8 cellular contexts compared by ENCODE assay signal in the genomic region with DNA sequence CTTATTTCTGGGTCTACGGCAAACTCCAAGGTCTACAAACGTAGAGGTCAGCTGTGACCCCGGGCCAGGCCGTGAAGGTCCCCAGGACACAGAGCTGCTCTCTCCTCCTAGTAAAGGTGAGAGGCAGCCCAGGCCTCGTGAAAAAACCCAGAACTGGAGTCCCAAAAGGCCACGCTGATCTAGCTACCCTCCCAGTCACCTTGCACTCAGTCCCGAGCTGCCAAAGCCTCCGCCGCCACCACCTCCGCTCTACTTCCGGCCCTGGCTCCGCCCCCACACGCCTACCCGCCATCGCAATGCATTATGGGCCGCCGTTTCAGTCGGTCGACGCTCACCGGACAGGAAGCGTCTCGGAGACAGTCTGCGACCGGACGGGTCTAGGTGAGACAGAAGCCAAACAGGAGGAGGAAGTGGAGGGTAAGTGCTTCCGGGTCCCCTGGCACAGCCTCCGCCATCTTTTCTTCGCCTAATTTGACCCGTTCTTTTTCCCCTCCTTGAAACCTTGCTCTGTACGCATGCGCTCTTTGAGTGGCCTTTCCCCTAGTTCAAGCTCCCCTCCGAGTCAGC. TPM values are rescaled to one million over a fixed set of nuclear protein-coding genes. Genes with fewer than 3 reads are reported as not detected.
DNase-seq lines count a peak whose midpoint lies in the region; ATAC-seq and TF ChIP-seq lines count a peak whose summit lies in the region.

A gene with protein sequence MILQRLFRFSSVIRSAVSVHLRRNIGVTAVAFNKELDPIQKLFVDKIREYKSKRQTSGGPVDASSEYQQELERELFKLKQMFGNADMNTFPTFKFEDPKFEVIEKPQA (minus strand): TSS at position 251 of the 567 bp plus-strand sequence. CDS start 5,110 bp downstream, outside the sequence.
A gene (plus strand): TSS at position 319 of the 567 bp plus-strand sequence. CDS start 6,627 bp downstream, outside the sequence.

- peak within 1 kb of the TSS; percentile 100 for H3K14ac ChIP-seq in IMR-90 (replicated peaks; ENCODE audit: low read depth, low read length)

- H2BK20ac ChIP-seq in IMR-90 (ENCODE audit: low read depth, low read length) = peak within 1 kb of the TSS; percentile 99

- no peaks in the 10 kb centered on the region for H3K9me1 ChIP-seq in IMR-90 (ENCODE audit: insufficient read depth, low read length)

- peak within 1 kb of the TSS; percentile 53 for H3K4me3 ChIP-seq in IMR-90 (ENCODE audit: insufficient read depth, low read depth, low read length)
- peak within 1 kb of the TSS; percentile 89 for H3K4me3 ChIP-seq in epithelial cell of esophagus (ENCODE audit: low read length)
- H3K4me3 ChIP-seq in mononuclear cell (ENCODE audit: low read length) = peak within 1 kb of the TSS; percentile 90

- POLR2A ChIA-PET in IMR-90 (lab: Charles Lee; ENCODE audit: unreplicated experiment) = no interaction called here

- H3K27me3 ChIP-seq in IMR-90 (ENCODE audit: control insufficient read depth, insufficient read depth, low read length) = no peaks in the 10 kb centered on the region
- no peaks in the 10 kb centered on the region for H3K27me3 ChIP-seq in mononuclear cell (ENCODE audit: insufficient read depth, low read length)

- peaks cover 10 to 41% of the 10 kb centered on the region in 2 experiments for H3K79me1 ChIP-seq in IMR-90 (ENCODE audit: low read depth in 1 of 2, low read length in 2 of 2)

- no TSS peak for BruUV-seq in IMR-90 (replicated peaks; lab: Mats Ljungman, UMichigan)

- H2BK5ac ChIP-seq in IMR-90 (ENCODE audit: low read depth, low read length, poor library complexity, severe bottlenecking) = peak within 1 kb of the TSS; percentile 99

- peak within 1 kb of the TSS; percentile 99 for H2BK15ac ChIP-seq in IMR-90 (ENCODE audit: low read depth, low read length)

- peak; percentile 62 for TF ChIP-seq POLR2A in IMR-90 (IDR thresholded peaks at IDR 0.05; ENCODE audit: low read depth, low read length)

- H3K36me3 ChIP-seq in IMR-90 (ENCODE audit: control insufficient read depth, insufficient read depth, low read length) = peaks cover 7% of the 10 kb centered on the region

- H3K4me2 ChIP-seq in IMR-90 (ENCODE audit: low read depth, low read length) = peak within 1 kb of the TSS; percentile 94

- TF ChIP-seq RAD21 in IMR-90 (IDR thresholded peaks at IDR 0.05; ENCODE audit: low read length) = no peak

- CTCF ChIA-PET in IMR-90 (lab: Yijun Ruan, JAX) = interaction anchor here (1.0 kb wide), 1 partner anchor 126 kb away, joined by 3 read pairs; no protein-coding TSS in a partner anchor

- WGBS in IMR-90 (ENCODE audit: extremely low coverage in 2 of 2, insufficient read length in 1 of 2), 2 experiments = no CpG with 5 or more reads among the region's 33 CpGs

- H2AK5ac ChIP-seq in IMR-90 (ENCODE audit: low read depth, low read length) = peak within 1 kb of the TSS; percentile 99

- peak; percentile 89 for ATAC-seq in GM21528 (IDR thresholded peaks at IDR 0.05; ENCODE audit: low FRiP score, unreplicated experiment)
- ATAC-seq in IMR-90 (ENCODE audit: low read depth) = peak; percentile 88

- H3K23ac ChIP-seq in IMR-90 (ENCODE audit: low read depth, low read length) = peak within 1 kb of the TSS; percentile 100

- intact Hi-C loops in IMR-90 (cut with micrococcal nuclease) = loop anchor here (1.0 to 5.0 kb wide), 3 partner anchors 127 to 983 kb away; a partner anchor contains a TSS

- H4K20me1 ChIP-seq in IMR-90 (ENCODE audit: insufficient read depth, low read length) = peaks cover 11% of the 10 kb centered on the region

- dilution Hi-C loops in IMR-90 (cut with HindIII; ENCODE audit: low sequenced_read_pairs, unreplicated experiment) = no loop called here

- peak within 1 kb of the TSS; percentile 100 for H4K91ac ChIP-seq in IMR-90 (ENCODE audit: insufficient read depth, low read depth, low read length)

- peak within 1 kb of the TSS; percentile 99 for H2AK9ac ChIP-seq in IMR-90 (replicated peaks; ENCODE audit: low read depth, low read length, poor library complexity)

- peak within 1 kb of the TSS; percentile 99 for H4K5ac ChIP-seq in IMR-90 (ENCODE audit: low read depth, low read length)

- H3K18ac ChIP-seq in IMR-90 (ENCODE audit: low read depth, low read length) = peak within 1 kb of the TSS; percentile 93

- peak within 1 kb of the TSS; percentile 99 for H3K27ac ChIP-seq in IMR-90 (ENCODE audit: insufficient read depth, low read length)

- in situ Hi-C loops in IMR-90 (cut with MboI; ENCODE audit: low sequenced_read_pairs) = no loop called here

- H3K56ac ChIP-seq in IMR-90 (ENCODE audit: extremely low read depth, insufficient read depth, low read length) = peak within 1 kb of the TSS; percentile 100

- no peak for TF ChIP-seq CTCF in IMR-90 (conservative IDR thresholded peaks at IDR 0.05; ENCODE audit: low read depth, low read length)
- no peak for TF ChIP-seq CTCF in epithelial cell of esophagus (IDR thresholded peaks at IDR 0.05; ENCODE audit: insufficient read depth, low read depth, low read length, missing control alignments)

- H3K4ac ChIP-seq in IMR-90 (ENCODE audit: low read depth, low read length) = peak within 1 kb of the TSS; percentile 100

- peak; percentile 99 for DNase-seq in DMS 273 (lab: John Stamatoyannopoulos, UW; ENCODE audit: unreplicated experiment)
- DNase-seq in IMR-90 = peak; percentile 99
- peak; percentile 98 for DNase-seq in OCI-M1 (lab: John Stamatoyannopoulos, UW)
- peak; percentile 98 for DNase-seq in activated T-cell treated with anti-CD3 and anti-CD28 coated beads for 24 hours (ENCODE audit: low read depth)
- peak; percentile 99 for DNase-seq in epithelial cell of esophagus (ENCODE audit: low read depth)
- peak; percentile 95 for DNase-seq in stimulated activated CD8-positive, alpha-beta memory T cell treated with anti-CD3 and anti-CD28 coated beads, Interleukin-4, amount 100 ng/mL, for 1 hour (ENCODE audit: low read depth in 2 of 2, low spot score in 1 of 2)

- H4K8ac ChIP-seq in IMR-90 (ENCODE audit: low read depth in 2 of 2, low read length in 2 of 2) = peak within 1 kb of the TSS; percentile 95 to 100

- peak within 1 kb of the TSS; percentile 100 for H3K9ac ChIP-seq in IMR-90 (ENCODE audit: low read depth, low read length)

- peak within 1 kb of the TSS; percentile 100 for H2BK120ac ChIP-seq in IMR-90 (ENCODE audit: low read depth, low read length)

- peak within 1 kb of the TSS; percentile 100 for H2AFZ ChIP-seq in IMR-90 (replicated peaks; ENCODE audit: low read length, poor library complexity)

- H3K4me1 ChIP-seq in IMR-90 (ENCODE audit: control insufficient read depth, insufficient read depth, low read length) = no peaks in the 10 kb centered on the region
- peaks cover 46% of the 10 kb centered on the region for H3K4me1 ChIP-seq in mononuclear cell (ENCODE audit: insufficient read depth, low read length)

- H3K9me3 ChIP-seq in IMR-90 (ENCODE audit: control insufficient read depth, insufficient read depth, low read length) (no peaks in the 10 kb centered on the region), mononuclear cell (ENCODE audit: low read depth, low read length) (no peaks in the 10 kb centered on the region)

TF ChIP-seq in IMR-90, 13 proteins besides CTCF, POLR2A, EP300 and RAD21:
- TF ChIP-seq RFX5 (IDR thresholded peaks at IDR 0.05; ENCODE audit: low read depth, low read length) (no peak), CEBPB (IDR thresholded peaks at IDR 0.05; ENCODE audit: low read depth, low read length) (no peak), BHLHE40 (IDR thresholded peaks at IDR 0.05; ENCODE audit: low read depth, low read length) (no peak), SMC3 (IDR thresholded peaks at IDR 0.05; ENCODE audit: low read depth, low read length) (no peak), MAZ (IDR thresholded peaks at IDR 0.05; ENCODE audit: borderline replicate concordance, low read depth, low read length) (peak; percentile 62; the same call in 1 of the 2 replicates), MXI1 (IDR thresholded peaks at IDR 0.05; ENCODE audit: borderline replicate concordance, low read depth, low read length) (peak; percentile 57), MAFK (IDR thresholded peaks at IDR 0.05; ENCODE audit: low read depth, low read length) (no peak), NFE2L2 (IDR thresholded peaks at IDR 0.05; ENCODE audit: low read depth, low read length) (no peak)
- TF ChIP-seq, protein P1, sequence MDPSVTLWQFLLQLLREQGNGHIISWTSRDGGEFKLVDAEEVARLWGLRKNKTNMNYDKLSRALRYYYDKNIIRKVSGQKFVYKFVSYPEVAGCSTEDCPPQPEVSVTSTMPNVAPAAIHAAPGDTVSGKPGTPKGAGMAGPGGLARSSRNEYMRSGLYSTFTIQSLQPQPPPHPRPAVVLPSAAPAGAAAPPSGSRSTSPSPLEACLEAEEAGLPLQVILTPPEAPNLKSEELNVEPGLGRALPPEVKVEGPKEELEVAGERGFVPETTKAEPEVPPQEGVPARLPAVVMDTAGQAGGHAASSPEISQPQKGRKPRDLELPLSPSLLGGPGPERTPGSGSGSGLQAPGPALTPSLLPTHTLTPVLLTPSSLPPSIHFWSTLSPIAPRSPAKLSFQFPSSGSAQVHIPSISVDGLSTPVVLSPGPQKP (IDR thresholded peaks at IDR 0.05; ENCODE audit: borderline replicate concordance, low read depth, low read length) = 0 out of 2 replicates have a peak, but pooled peaks have one; percentile 41
- TF ChIP-seq, protein P2, sequence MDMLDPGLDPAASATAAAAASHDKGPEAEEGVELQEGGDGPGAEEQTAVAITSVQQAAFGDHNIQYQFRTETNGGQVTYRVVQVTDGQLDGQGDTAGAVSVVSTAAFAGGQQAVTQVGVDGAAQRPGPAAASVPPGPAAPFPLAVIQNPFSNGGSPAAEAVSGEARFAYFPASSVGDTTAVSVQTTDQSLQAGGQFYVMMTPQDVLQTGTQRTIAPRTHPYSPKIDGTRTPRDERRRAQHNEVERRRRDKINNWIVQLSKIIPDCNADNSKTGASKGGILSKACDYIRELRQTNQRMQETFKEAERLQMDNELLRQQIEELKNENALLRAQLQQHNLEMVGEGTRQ (IDR thresholded peaks at IDR 0.05; ENCODE audit: low read depth, low read length) = no peak
TF ChIP-seq in IMR-90: peak in this region for 3.

RNA-seq across cellular contexts. Expression of the first gene that starts in this region (rescaled TPM):
- 74.7 and 76.0 TPM in 2 replicates for total RNA-seq in IMR-90 (2012; rRNA removed)
- 190 TPM in 2 replicates for polyA plus RNA-seq in IMR-90 (2012; rRNA removed)
- polyA plus RNA-seq in IMR-90 (2012; cell fraction: cytosol; rRNA removed) = 78.8 and 87.5 TPM in 2 replicates
- 11.2 and 54.5 TPM in 2 replicates for polyA plus RNA-seq in IMR-90 (2012; cell fraction: nucleus; rRNA removed; ENCODE audit: low replicate concordance)
- 21.9 TPM for total RNA-seq in mononuclear cell

RNA-seq across cellular contexts. Expression of the second gene that starts in this region (rescaled TPM):
- total RNA-seq in IMR-90 (2012; rRNA removed) = 17.0 and 26.4 TPM in 2 replicates
- polyA plus RNA-seq in IMR-90 (2012; rRNA removed) = 7.3 and 9.0 TPM in 2 replicates
- 1.0 and 1.3 TPM in 2 replicates for polyA plus RNA-seq in IMR-90 (2012; cell fraction: cytosol; rRNA removed)
- polyA plus RNA-seq in IMR-90 (2012; cell fraction: nucleus; rRNA removed; ENCODE audit: low replicate concordance) = 0.71 and 8.4 TPM in 2 replicates
- 40.2 TPM for total RNA-seq in mononuclear cell

Comparison
In these comparisons a context has a peak if more than half of its experiments do, and no peak if none do; other contexts are left out.
1. Peak in every context shown above with its lines: DNase-seq, ATAC-seq, H3K4me3 ChIP-seq and H3K27ac ChIP-seq.